In genomic region chr2:65055427-65056214, GRCh38 we compare ENCODE assay signal across 1 cellular context.
A peak's percentile ranks its signal among the peaks of the same experiment; 100 is the strongest.
TF ChIP-seq lines count a peak whose summit lies in the region.

No MANE protein-coding gene starts in this region.

TF ChIP-seq in HepG2, 621 proteins besides CTCF, POLR2A, EP300 and RAD21 (continued from another document and continues in another):
- TF ChIP-seq NR2C2 (CRISPR knock-in tag; IDR thresholded peaks at IDR 0.05; ENCODE audit: borderline replicate concordance) (no peak), ZBTB7B (CRISPR knock-in tag; IDR thresholded peaks at IDR 0.05) (peak; percentile 64; the same call in 1 of the 2 replicates), ARID3A (IDR thresholded peaks at IDR 0.05; ENCODE audit: low read depth, low read length) (no peak), FOXM1 (CRISPR knock-in tag; IDR thresholded peaks at IDR 0.05) (no peak), KDM5A (IDR thresholded peaks at IDR 0.05; ENCODE audit: borderline replicate concordance, low read length) (peak; percentile 44; the same call in 1 of the 2 replicates), ATAD3A (CRISPR knock-in tag; IDR thresholded peaks at IDR 0.05) (0 out of 2 replicates have a peak, but pooled peaks have one; percentile 50), PHB2 (IDR thresholded peaks at IDR 0.05; ENCODE audit: partially characterized antibody) (no peak), HMG20B (CRISPR knock-in tag; conservative IDR thresholded peaks at IDR 0.05) (no peak; the same call in 1 of the 2 replicates), NONO (IDR thresholded peaks at IDR 0.05) (no peak), NONO (CRISPR knock-in tag; conservative IDR thresholded peaks at IDR 0.05) (no peak; the same call in 1 of the 2 replicates), HMGA1 (CRISPR knock-in tag; conservative IDR thresholded peaks at IDR 0.05) (no peak), NR2F6 (IDR thresholded peaks at IDR 0.05) (no peak), NR2F6 (CRISPR knock-in tag; IDR thresholded peaks at IDR 0.05) (peak; percentile 18; the same call in 1 of the 2 replicates), E2F1 (CRISPR knock-in tag; IDR thresholded peaks at IDR 0.05) (no peak), ZNF674 (CRISPR knock-in tag; IDR thresholded peaks at IDR 0.05; ENCODE audit: low read depth) (0 out of 2 replicates have a peak, but pooled peaks have one; percentile 14), MTA1 (CRISPR knock-in tag; IDR thresholded peaks at IDR 0.05; ENCODE audit: borderline replicate concordance) (peak; percentile 43; the same call in 1 of the 2 replicates), U2AF2 (IDR thresholded peaks at IDR 0.05; ENCODE audit: low read depth, low read length) (no peak), FOXK1 (CRISPR knock-in tag; IDR thresholded peaks at IDR 0.05; ENCODE audit: borderline replicate concordance, low read depth) (peak; percentile 35; the same call in 1 of the 2 replicates), MED1 (CRISPR knock-in tag; IDR thresholded peaks at IDR 0.05) (no peak), TAF15 (IDR thresholded peaks at IDR 0.05; ENCODE audit: low read depth, low read length, poor library complexity, severe bottlenecking) (peak; percentile 8), ZNF230 (CRISPR knock-in tag; IDR thresholded peaks at IDR 0.05) (peak; percentile 48; the same call in 1 of the 2 replicates), ZNF512B (CRISPR knock-in tag; IDR thresholded peaks at IDR 0.05; ENCODE audit: borderline replicate concordance) (0 out of 2 replicates have a peak, but pooled peaks have one; percentile 65), RORA (CRISPR knock-in tag; IDR thresholded peaks at IDR 0.05) (no peak), SRSF4 (IDR thresholded peaks at IDR 0.05; ENCODE audit: low read depth, low read length, poor library complexity, severe bottlenecking) (no peak), SP140L (CRISPR knock-in tag; IDR thresholded peaks at IDR 0.05; ENCODE audit: borderline replicate concordance) (no peak), MYNN (CRISPR knock-in tag; IDR thresholded peaks at IDR 0.05; ENCODE audit: low read depth) (0 out of 2 replicates have a peak, but pooled peaks have one; percentile 46), KLF15 (CRISPR knock-in tag; IDR thresholded peaks at IDR 0.05; ENCODE audit: borderline replicate concordance) (0 out of 2 replicates have a peak, but pooled peaks have one; percentile 69), FOXA1 (IDR thresholded peaks at IDR 0.05) (no peak), FOXA1 (CRISPR knock-in tag; IDR thresholded peaks at IDR 0.05) (peak; percentile 88), MBD4 (IDR thresholded peaks at IDR 0.05; ENCODE audit: borderline replicate concordance, low read length) (no peak), ATF7-NPFF (CRISPR knock-in tag; IDR thresholded peaks at IDR 0.05; ENCODE audit: low read depth) (no peak), ZBTB21 (CRISPR knock-in tag; IDR thresholded peaks at IDR 0.05) (no peak), HNRNPL (IDR thresholded peaks at IDR 0.05; ENCODE audit: low read depth, low read length) (no peak), ZNF33B (CRISPR knock-in tag; IDR thresholded peaks at IDR 0.05) (peak; percentile 89), EEA1 (CRISPR knock-in tag; IDR thresholded peaks at IDR 0.05; ENCODE audit: borderline replicate concordance) (no peak), ZNF431 (CRISPR knock-in tag; IDR thresholded peaks at IDR 0.05; ENCODE audit: borderline replicate concordance, low read depth) (no peak), CAMTA2 (CRISPR knock-in tag; IDR thresholded peaks at IDR 0.05; ENCODE audit: borderline replicate concordance) (peak; percentile 49; the same call in 1 of the 2 replicates), ZNF263 (CRISPR knock-in tag; IDR thresholded peaks at IDR 0.05) (0 out of 2 replicates have a peak, but pooled peaks have one; percentile 9), ZNF816 (CRISPR knock-in tag; IDR thresholded peaks at IDR 0.05; ENCODE audit: borderline replicate concordance) (no peak), TERF1 (CRISPR knock-in tag; IDR thresholded peaks at IDR 0.05) (no peak; the same call in 1 of the 2 replicates)
- TF ChIP-seq, protein P1, sequence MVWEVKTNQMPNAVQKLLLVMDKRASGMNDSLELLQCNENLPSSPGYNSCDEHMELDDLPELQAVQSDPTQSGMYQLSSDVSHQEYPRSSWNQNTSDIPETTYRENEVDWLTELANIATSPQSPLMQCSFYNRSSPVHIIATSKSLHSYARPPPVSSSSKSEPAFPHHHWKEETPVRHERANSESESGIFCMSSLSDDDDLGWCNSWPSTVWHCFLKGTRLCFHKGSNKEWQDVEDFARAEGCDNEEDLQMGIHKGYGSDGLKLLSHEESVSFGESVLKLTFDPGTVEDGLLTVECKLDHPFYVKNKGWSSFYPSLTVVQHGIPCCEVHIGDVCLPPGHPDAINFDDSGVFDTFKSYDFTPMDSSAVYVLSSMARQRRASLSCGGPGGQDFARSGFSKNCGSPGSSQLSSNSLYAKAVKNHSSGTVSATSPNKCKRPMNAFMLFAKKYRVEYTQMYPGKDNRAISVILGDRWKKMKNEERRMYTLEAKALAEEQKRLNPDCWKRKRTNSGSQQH (CRISPR knock-in tag; IDR thresholded peaks at IDR 0.05; ENCODE audit: low read depth), result peak; percentile 32; the same call in 1 of the 2 replicates
- TF ChIP-seq, protein P2, sequence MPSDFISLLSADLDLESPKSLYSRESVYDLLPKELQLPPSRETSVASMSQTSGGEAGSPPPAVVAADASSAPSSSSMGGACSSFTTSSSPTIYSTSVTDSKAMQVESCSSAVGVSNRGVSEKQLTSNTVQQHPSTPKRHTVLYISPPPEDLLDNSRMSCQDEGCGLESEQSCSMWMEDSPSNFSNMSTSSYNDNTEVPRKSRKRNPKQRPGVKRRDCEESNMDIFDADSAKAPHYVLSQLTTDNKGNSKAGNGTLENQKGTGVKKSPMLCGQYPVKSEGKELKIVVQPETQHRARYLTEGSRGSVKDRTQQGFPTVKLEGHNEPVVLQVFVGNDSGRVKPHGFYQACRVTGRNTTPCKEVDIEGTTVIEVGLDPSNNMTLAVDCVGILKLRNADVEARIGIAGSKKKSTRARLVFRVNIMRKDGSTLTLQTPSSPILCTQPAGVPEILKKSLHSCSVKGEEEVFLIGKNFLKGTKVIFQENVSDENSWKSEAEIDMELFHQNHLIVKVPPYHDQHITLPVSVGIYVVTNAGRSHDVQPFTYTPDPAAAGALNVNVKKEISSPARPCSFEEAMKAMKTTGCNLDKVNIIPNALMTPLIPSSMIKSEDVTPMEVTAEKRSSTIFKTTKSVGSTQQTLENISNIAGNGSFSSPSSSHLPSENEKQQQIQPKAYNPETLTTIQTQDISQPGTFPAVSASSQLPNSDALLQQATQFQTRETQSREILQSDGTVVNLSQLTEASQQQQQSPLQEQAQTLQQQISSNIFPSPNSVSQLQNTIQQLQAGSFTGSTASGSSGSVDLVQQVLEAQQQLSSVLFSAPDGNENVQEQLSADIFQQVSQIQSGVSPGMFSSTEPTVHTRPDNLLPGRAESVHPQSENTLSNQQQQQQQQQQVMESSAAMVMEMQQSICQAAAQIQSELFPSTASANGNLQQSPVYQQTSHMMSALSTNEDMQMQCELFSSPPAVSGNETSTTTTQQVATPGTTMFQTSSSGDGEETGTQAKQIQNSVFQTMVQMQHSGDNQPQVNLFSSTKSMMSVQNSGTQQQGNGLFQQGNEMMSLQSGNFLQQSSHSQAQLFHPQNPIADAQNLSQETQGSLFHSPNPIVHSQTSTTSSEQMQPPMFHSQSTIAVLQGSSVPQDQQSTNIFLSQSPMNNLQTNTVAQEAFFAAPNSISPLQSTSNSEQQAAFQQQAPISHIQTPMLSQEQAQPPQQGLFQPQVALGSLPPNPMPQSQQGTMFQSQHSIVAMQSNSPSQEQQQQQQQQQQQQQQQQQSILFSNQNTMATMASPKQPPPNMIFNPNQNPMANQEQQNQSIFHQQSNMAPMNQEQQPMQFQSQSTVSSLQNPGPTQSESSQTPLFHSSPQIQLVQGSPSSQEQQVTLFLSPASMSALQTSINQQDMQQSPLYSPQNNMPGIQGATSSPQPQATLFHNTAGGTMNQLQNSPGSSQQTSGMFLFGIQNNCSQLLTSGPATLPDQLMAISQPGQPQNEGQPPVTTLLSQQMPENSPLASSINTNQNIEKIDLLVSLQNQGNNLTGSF (CRISPR knock-in tag; IDR thresholded peaks at IDR 0.05), result no peak; the same call in 1 of the 2 replicates
- TF ChIP-seq, protein P3, sequence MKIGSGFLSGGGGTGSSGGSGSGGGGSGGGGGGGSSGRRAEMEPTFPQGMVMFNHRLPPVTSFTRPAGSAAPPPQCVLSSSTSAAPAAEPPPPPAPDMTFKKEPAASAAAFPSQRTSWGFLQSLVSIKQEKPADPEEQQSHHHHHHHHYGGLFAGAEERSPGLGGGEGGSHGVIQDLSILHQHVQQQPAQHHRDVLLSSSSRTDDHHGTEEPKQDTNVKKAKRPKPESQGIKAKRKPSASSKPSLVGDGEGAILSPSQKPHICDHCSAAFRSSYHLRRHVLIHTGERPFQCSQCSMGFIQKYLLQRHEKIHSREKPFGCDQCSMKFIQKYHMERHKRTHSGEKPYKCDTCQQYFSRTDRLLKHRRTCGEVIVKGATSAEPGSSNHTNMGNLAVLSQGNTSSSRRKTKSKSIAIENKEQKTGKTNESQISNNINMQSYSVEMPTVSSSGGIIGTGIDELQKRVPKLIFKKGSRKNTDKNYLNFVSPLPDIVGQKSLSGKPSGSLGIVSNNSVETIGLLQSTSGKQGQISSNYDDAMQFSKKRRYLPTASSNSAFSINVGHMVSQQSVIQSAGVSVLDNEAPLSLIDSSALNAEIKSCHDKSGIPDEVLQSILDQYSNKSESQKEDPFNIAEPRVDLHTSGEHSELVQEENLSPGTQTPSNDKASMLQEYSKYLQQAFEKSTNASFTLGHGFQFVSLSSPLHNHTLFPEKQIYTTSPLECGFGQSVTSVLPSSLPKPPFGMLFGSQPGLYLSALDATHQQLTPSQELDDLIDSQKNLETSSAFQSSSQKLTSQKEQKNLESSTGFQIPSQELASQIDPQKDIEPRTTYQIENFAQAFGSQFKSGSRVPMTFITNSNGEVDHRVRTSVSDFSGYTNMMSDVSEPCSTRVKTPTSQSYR (CRISPR knock-in tag; IDR thresholded peaks at IDR 0.05; ENCODE audit: borderline replicate concordance), result peak; percentile 34; the same call in 1 of the 2 replicates
- TF ChIP-seq, protein P4, sequence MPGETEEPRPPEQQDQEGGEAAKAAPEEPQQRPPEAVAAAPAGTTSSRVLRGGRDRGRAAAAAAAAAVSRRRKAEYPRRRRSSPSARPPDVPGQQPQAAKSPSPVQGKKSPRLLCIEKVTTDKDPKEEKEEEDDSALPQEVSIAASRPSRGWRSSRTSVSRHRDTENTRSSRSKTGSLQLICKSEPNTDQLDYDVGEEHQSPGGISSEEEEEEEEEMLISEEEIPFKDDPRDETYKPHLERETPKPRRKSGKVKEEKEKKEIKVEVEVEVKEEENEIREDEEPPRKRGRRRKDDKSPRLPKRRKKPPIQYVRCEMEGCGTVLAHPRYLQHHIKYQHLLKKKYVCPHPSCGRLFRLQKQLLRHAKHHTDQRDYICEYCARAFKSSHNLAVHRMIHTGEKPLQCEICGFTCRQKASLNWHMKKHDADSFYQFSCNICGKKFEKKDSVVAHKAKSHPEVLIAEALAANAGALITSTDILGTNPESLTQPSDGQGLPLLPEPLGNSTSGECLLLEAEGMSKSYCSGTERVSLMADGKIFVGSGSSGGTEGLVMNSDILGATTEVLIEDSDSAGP (CRISPR knock-in tag; IDR thresholded peaks at IDR 0.05; ENCODE audit: borderline replicate concordance), result no peak; the same call in 1 of the 2 replicates
